Comparison of ENCODE assay signal across 14 cellular contexts in genomic region chr15:40290540-40291087, GRCh38. TPM values are rescaled to one million over a fixed set of nuclear protein-coding genes. Genes with fewer than 3 reads are reported as not detected.
DNase-seq lines count a peak whose midpoint lies in the region; ATAC-seq and TF ChIP-seq lines count a peak whose summit lies in the region.
"Had no signal": no experiment of that assay in that cellular context is flagged by ENCODE, and none has a peak within 500 bp of the region (broad histone marks: within the 10 kb centered on the region; RNA-seq: fewer than 3 reads in every experiment).

No MANE protein-coding gene starts in this region.

- H3K9me3 ChIP-seq in osteoblast (ENCODE audit: low read depth, low read length): no peaks in the 10 kb centered on the region
- H3K9me3 ChIP-seq in T-helper 17 cell (ENCODE audit: control insufficient read depth, low read length, poor library complexity, severe bottlenecking): no peaks in the 10 kb centered on the region
- H3K9me3 ChIP-seq: BLaER1, gastroesophageal sphincter had no signal

- peaks cover 2% of the 10 kb centered on the region for H3K4me1 Mint-ChIP-seq in T-helper 17 cell

- no peaks in the 10 kb centered on the region for H3K79me2 ChIP-seq in osteoblast (ENCODE audit: insufficient read depth, low read length)

- no peaks in the 10 kb centered on the region for H4K20me1 ChIP-seq in osteoblast (ENCODE audit: insufficient read depth, low read length)

- no peak for TF ChIP-seq CTCF in BJ (IDR thresholded peaks at IDR 0.05; ENCODE audit: insufficient read depth, low read depth, low read length)
- no peak for TF ChIP-seq CTCF in WI38 (IDR thresholded peaks at IDR 0.05; ENCODE audit: low read depth, low read length)
- TF ChIP-seq CTCF in fibroblast of the aortic adventitia (IDR thresholded peaks at IDR 0.05; ENCODE audit: insufficient read depth, low read length): no peak
- TF ChIP-seq CTCF in osteoblast (IDR thresholded peaks at IDR 0.05; ENCODE audit: extremely low read depth, low read depth, low read length): no peak

- H3K4me3 Mint-ChIP-seq in T-helper 17 cell: no peak overlapping the region
- H3K4me3 Mint-ChIP-seq: activated T-cell treated with anti-CD3 and anti-CD28 coated beads, Interleukin-2, amount 50 U/mL, for 4 hours; stimulated activated naive CD8-positive, alpha-beta T cell treated with anti-CD3 and anti-CD28 coated beads, Interleukin-15, Interleukin-2, amounts not matched to agents 100 ng/mL and 50 ng/mL, for 24 hours had no signal

- H3K4me3 ChIP-seq in BJ (ENCODE audit: low read depth, low read length) (peak overlapping the region; percentile 27), WI38 (ENCODE audit: low read depth, low read length) (peak overlapping the region; percentile 47), fibroblast of the aortic adventitia (ENCODE audit: low read depth, low read length) (peak overlapping the region; percentile 49), osteoblast (ENCODE audit: insufficient read depth, low read length) (peak overlapping the region; percentile 57)
- H3K4me3 ChIP-seq: BLaER1, cardiac muscle cell had no signal

- H3K4me2 ChIP-seq in osteoblast (ENCODE audit: insufficient read depth, low read length): peak overlapping the region; percentile 66
- H3K4me2 ChIP-seq: BLaER1 had no signal

- H3K27ac ChIP-seq in osteoblast (ENCODE audit: low read depth, low read length): no peak overlapping the region
- H3K27ac ChIP-seq: BLaER1, cardiac muscle cell, gastroesophageal sphincter had no signal

- peaks cover 1% of the 10 kb centered on the region for H3K4me1 ChIP-seq in osteoblast (ENCODE audit: insufficient read depth, low read length)

- POLR2A ChIA-PET in BJ (lab: Charles Lee): no interaction called here

- H3K27me3 ChIP-seq in BJ (ENCODE audit: control insufficient read depth, insufficient read depth, low read length): peaks cover 14% of the 10 kb centered on the region
- peaks cover 31% of the 10 kb centered on the region for H3K27me3 ChIP-seq in osteoblast (ENCODE audit: insufficient read depth, low read length)

- H3K27me3 Mint-ChIP-seq in T-helper 17 cell: no peaks in the 10 kb centered on the region
- H3K27me3 Mint-ChIP-seq: stimulated activated naive CD8-positive, alpha-beta T cell treated with anti-CD3 and anti-CD28 coated beads, Interleukin-15, Interleukin-2, amounts not matched to agents 100 ng/mL and 50 ng/mL, for 24 hours had no signal

- peak overlapping the region; percentile 72 for H2AFZ ChIP-seq in osteoblast (ENCODE audit: low read length)

- ATAC-seq in T-helper 17 cell: no peak
- ATAC-seq: activated T-cell treated with anti-CD3 and anti-CD28 coated beads, Interleukin-2, amount 50 U/mL, for 4 hours had no signal

- DNase-seq in BJ (ENCODE audit: low read depth) (no peak), fibroblast of the aortic adventitia (ENCODE audit: low read depth) (no peak), osteoblast (ENCODE audit: insufficient read length, low spot score, missing footprints) (no peak), T-helper 17 cell (no peak), NCI-H2227 treated with DMSO at 0.1 percent for 48 hours (lab: John Stamatoyannopoulos, UW) (no peak)
- DNase-seq in activated CD4-positive, alpha-beta T cell treated with anti-CD3 and anti-CD28 coated beads for 4 hours: no peak
- no peak for DNase-seq in stimulated activated naive CD4-positive, alpha-beta T cell (lab: John Stamatoyannopoulos, UW)
- DNase-seq: activated T-cell treated with anti-CD3 and anti-CD28 coated beads, Interleukin-2, amount 50 U/mL, for 4 hours; KG1 had no signal

- CTCF ChIA-PET in BJ (lab: Yijun Ruan, JAX): interaction anchor here (0.7 to 7.2 kb wide), 11 partner anchors 12 to 132 kb away, joined by 3 to 67 read pairs (median 4); partner anchors contain the start of gene PLCB2

- no peak overlapping the region for H3K27ac Mint-ChIP-seq in T-helper 17 cell
- H3K27ac Mint-ChIP-seq: stimulated activated naive CD8-positive, alpha-beta T cell treated with anti-CD3 and anti-CD28 coated beads, Interleukin-15, Interleukin-2, amounts not matched to agents 100 ng/mL and 50 ng/mL, for 24 hours had no signal

- H3K36me3 ChIP-seq in BJ (ENCODE audit: control insufficient read depth, insufficient read depth, low read length): no peaks in the 10 kb centered on the region
- no peaks in the 10 kb centered on the region for H3K36me3 ChIP-seq in osteoblast (ENCODE audit: insufficient read depth, low read length)
- H3K36me3 ChIP-seq: cardiac muscle cell, gastroesophageal sphincter had no signal

- H3K36me3 Mint-ChIP-seq in T-helper 17 cell (ENCODE audit: low read depth): peaks cover 2% of the 10 kb centered on the region

RNA-seq across cellular contexts. Expression of gene ANKRD63, which starts 7.8 kb away (rescaled TPM):
- not detected in 2 replicates for polyA plus RNA-seq in BJ (2011; rRNA removed)
- not detected in 2 replicates for polyA minus RNA-seq in BJ (2011; rRNA and poly(A)+ RNA removed)
- total RNA-seq in fibroblast of the aortic adventitia (ENCODE audit: low replicate concordance) (not detected in 2 replicates), osteoblast (not detected in 2 replicates), T-helper 17 cell (under 1 TPM in 1 of 2 donors, not detected in 1; 0.42 TPM)
- total RNA-seq: activated T-cell treated with anti-CD3 and anti-CD28 coated beads, Interleukin-2, amount 50 U/mL, for 4 hours had no signal

RNA-seq across cellular contexts. Expression of gene PLCB2, which starts 17.1 kb away (rescaled TPM):
- 0.22 and 0.47 TPM in 2 replicates for polyA plus RNA-seq in BJ (2011; rRNA removed)
- 0.43 TPM in 1 of 2 replicates, not detected in the other for polyA minus RNA-seq in BJ (2011; rRNA and poly(A)+ RNA removed)
- 0.27 TPM in 1 of 2 replicates, not detected in the other for total RNA-seq in fibroblast of the aortic adventitia (ENCODE audit: low replicate concordance)
- total RNA-seq in osteoblast: under 0.01 TPM in 2 replicates
- total RNA-seq in T-helper 17 cell: 100 to 1,000 TPM; 228 to 238 TPM

RNA-seq across cellular contexts. Expression of gene INAFM2, which starts 32.9 kb away (rescaled TPM):
- 7.3 and 12.8 TPM in 2 replicates for polyA plus RNA-seq in BJ (2011; rRNA removed)
- polyA minus RNA-seq in BJ (2011; rRNA and poly(A)+ RNA removed): 3.8 and 6.3 TPM in 2 replicates
- total RNA-seq in fibroblast of the aortic adventitia (ENCODE audit: low replicate concordance): 8.1 and 8.9 TPM in 2 replicates
- 16.8 and 17.7 TPM in 2 replicates for total RNA-seq in osteoblast
- 10 to 100 TPM in 1 of 2 donors, 1 to 10 TPM in 1; 9.2 to 48.3 TPM for total RNA-seq in T-helper 17 cell

RNA-seq across cellular contexts. Expression of gene CCDC9B, which starts 50.1 kb away (rescaled TPM):
- 5.0 and 6.0 TPM in 2 replicates for polyA plus RNA-seq in BJ (2011; rRNA removed)
- 27.5 and 27.8 TPM in 2 replicates for polyA minus RNA-seq in BJ (2011; rRNA and poly(A)+ RNA removed)
- total RNA-seq in fibroblast of the aortic adventitia (ENCODE audit: low replicate concordance): 6.7 and 16.2 TPM in 2 replicates
- total RNA-seq in osteoblast: 18.3 and 23.9 TPM in 2 replicates
- total RNA-seq in T-helper 17 cell: 1 to 10 TPM; 4.1 to 5.3 TPM

RNA-seq across cellular contexts. Expression of gene PAK6, which starts 51.8 kb away (rescaled TPM):
- not detected in 2 replicates for polyA plus RNA-seq in BJ (2011; rRNA removed)
- polyA minus RNA-seq in BJ (2011; rRNA and poly(A)+ RNA removed): not detected in 2 replicates
- total RNA-seq in fibroblast of the aortic adventitia (ENCODE audit: low replicate concordance) (0.09 TPM in 1 of 2 replicates, not detected in the other), osteoblast (not detected in 2 replicates), T-helper 17 cell (not detected)

Comparison
In these comparisons a context has a peak if more than half of its experiments do, and no peak if none do; other contexts are left out.
1. RNA of gene PLCB2, which starts 17.1 kb away (total RNA-seq): 228 to 238 TPM in T-helper 17 cell; 0.27 TPM in fibroblast of the aortic adventitia and under 0.01 TPM in osteoblast; every median in the first group is over 100 times any median in the second.
2. Peak in every context shown above with its lines, with median percentiles within 50 percentile points of each other: H3K4me3 ChIP-seq.